ENCODE assay signal across 7 cellular contexts in genomic region chr4:76147454-76148141, GRCh38. TPM values are rescaled to one million over a fixed set of nuclear protein-coding genes. Genes with fewer than 3 reads are reported as not detected.
DNase-seq lines count a peak whose midpoint lies in the region; ATAC-seq, FAIRE-seq and TF ChIP-seq lines count a peak whose summit lies in the region.

No MANE protein-coding gene starts in this region.

- 1% methylated on average over 24 of the region's 31 CpGs for WGBS in K562 (ENCODE audit: insufficient coverage, low coverage, missing lambda C conversion rate)

- H3K4me3 ChIP-seq in GM12865 (ENCODE audit: low read depth, low read length) (peak overlapping the region; percentile 82), K562 (peak overlapping the region; percentile 95), iPS-15b (ENCODE audit: low read depth, low read length) (peak overlapping the region; percentile 97), skin epidermis (peak overlapping the region; percentile 80 to 97 (median 94))

- POLR2A ChIA-PET in T-cell (lab: Charles Lee) (interaction anchor here in 1 of 2 donors (0.6 to 0.8 kb wide), 2 partner anchors 65 to 157 kb away, joined by 3 read pairs; partner anchors contain the start of gene SCARB2), K562 (lab: Yijun Ruan, JAX) (interaction anchor here (0.7 to 1.5 kb wide), 7 partner anchors 9 to 320 kb away, joined by 3 to 8 read pairs (median 4); no protein-coding TSS in a partner anchor)

- H3K4me3 Mint-ChIP-seq in T-cell: peak overlapping the region; percentile 90 to 97 (median 95)

- H3K27ac ChIP-seq in K562 (ENCODE audit: extremely low read depth, low read depth, low read length) (peak overlapping the region; percentile 96), skin epidermis (peak overlapping the region; percentile 51 to 97 (median 93))

- intact Hi-C loops in K562 (cut with micrococcal nuclease): no loop called here

- TF ChIP-seq CTCF in GM12865 (IDR thresholded peaks at IDR 0.05; ENCODE audit: insufficient read depth, low read depth, low read length, missing control alignments) (no peak), K562 (IDR thresholded peaks at IDR 0.05 in 2 of 3, conservative IDR thresholded peaks at IDR 0.05 in 1 of 3; ENCODE audit: insufficient read depth in 2 of 3, low read depth in 1 of 3, low read length in 3 of 3) (no peak)

- H3K27me3 Mint-ChIP-seq in T-cell: no peaks in the 10 kb centered on the region

- peaks cover 69% of the 10 kb centered on the region for H3K79me2 ChIP-seq in K562 (ENCODE audit: control insufficient read depth, insufficient read depth, low read length)

- H3K36me3 ChIP-seq in K562 (ENCODE audit: control insufficient read depth, insufficient read depth, low read length): peaks cover 43% of the 10 kb centered on the region; the same call in 2 of the 3 replicates
- no peaks in the 10 kb centered on the region for H3K36me3 ChIP-seq in iPS-15b (ENCODE audit: control insufficient read depth, insufficient read depth, low read length)

- peak overlapping the region; percentile 68 for H2AFZ ChIP-seq in K562 (ENCODE audit: low read depth, low read length)

- no peaks in the 10 kb centered on the region for H3K9me1 ChIP-seq in K562 (ENCODE audit: control insufficient read depth, insufficient read depth, low read length)

- no peaks in the 10 kb centered on the region for H3K9me3 Mint-ChIP-seq in T-cell

- CTCF ChIA-PET in T-cell (lab: Charles Lee) (interaction anchor here (0.7 to 1.3 kb wide), 5 partner anchors 32 to 423 kb away, joined by 3 to 5 read pairs (median 3); partner anchors contain the start of genes SDAD1 (in 1 of the 2) and USO1 (in 1 of the 2)), K562 (lab: Yijun Ruan, JAX; ENCODE audit: low intra/inter-chr PET ratio) (interaction anchor here (0.7 kb wide), 1 partner anchor 232 kb away, joined by 3 read pairs; no protein-coding TSS in a partner anchor)

- peaks cover 6% of the 10 kb centered on the region; the same call in 1 of the 2 replicates for H4K20me1 ChIP-seq in K562 (replicated peaks; ENCODE audit: control insufficient read depth, insufficient read depth, low read length)

- H3K4me2 ChIP-seq in K562 (ENCODE audit: insufficient read depth, low read length): peak overlapping the region; percentile 99

- DNase-seq in GM12865 (ENCODE audit: low read depth) (peak; percentile 73), NCI-H1092 (lab: John Stamatoyannopoulos, UW) (peak; percentile 68), T-cell (peak in 19 of 34 experiments; percentile 0 to 16 (median 5)), K562 (ENCODE audit: extremely low read depth in 1 of 4, low spot score in 3 of 4) (peak; percentile 83 to 96 (median 88))

- no TSS peak for BruUV-seq in K562 (replicated peaks; lab: Mats Ljungman, UMichigan)

- peak overlapping the region; percentile 93 to 98 for H3K27ac Mint-ChIP-seq in T-cell

- TF ChIP-seq POLR2A in K562 (conservative IDR thresholded peaks at IDR 0.05): no peak

- H3K9me3 ChIP-seq in K562 (replicated peaks; ENCODE audit: control insufficient read depth, insufficient read depth, low read depth, low read length): no peaks in the 10 kb centered on the region
- H3K9me3 ChIP-seq in iPS-15b (ENCODE audit: control insufficient read depth, insufficient read depth, low read length): no peaks in the 10 kb centered on the region

- TF ChIP-seq EP300 in K562 (IDR thresholded peaks at IDR 0.05; ENCODE audit: low read length): no peak; the same call in 1 of the 2 replicates

- peaks cover 46 to 56% (median 50%) of the 10 kb centered on the region in 3 donors for H3K4me1 Mint-ChIP-seq in T-cell

- peak; percentile 88 for FAIRE-seq in K562 (lab: Jason Lieb, UNC)

- no peaks in the 10 kb centered on the region for H3K27me3 ChIP-seq in K562 (ENCODE audit: control insufficient read depth in 2 of 2, insufficient read depth in 2 of 2, low read length in 2 of 2)
- no peaks in the 10 kb centered on the region for H3K27me3 ChIP-seq in iPS-15b (ENCODE audit: control insufficient read depth, insufficient read depth, low read length)

- H3K36me3 Mint-ChIP-seq in T-cell: peaks cover 9% of the 10 kb centered on the region

- ATAC-seq in HG02623 (IDR thresholded peaks at IDR 0.05; ENCODE audit: unreplicated experiment): peak; percentile 22
- peak in 3 of 4 experiments; percentile 25 to 29 (median 28) for ATAC-seq in T-cell (replicated peaks in 1 of 4)
- peak; percentile 98 for ATAC-seq in K562

- in situ Hi-C loops in K562 (cut with MboI): no loop called here

- H3K9ac ChIP-seq in K562 (ENCODE audit: insufficient read depth in 1 of 2, low read depth in 2 of 2, low read length in 2 of 2): peak overlapping the region; percentile 94 to 99
- peak overlapping the region; percentile 95 for H3K9ac ChIP-seq in iPS-15b (ENCODE audit: low read depth, low read length)

- H3K4me1 ChIP-seq in K562 (replicated peaks in 1 of 2; ENCODE audit: control insufficient read depth in 2 of 2, insufficient read depth in 2 of 2, low read length in 2 of 2) (peaks cover 4% of the 10 kb centered on the region in 2 experiments; a peak in 1 of 5 replicates), iPS-15b (ENCODE audit: control insufficient read depth, insufficient read depth, low read length) (peaks cover 5% of the 10 kb centered on the region)

- no peak for TF ChIP-seq RAD21 in K562 (CRISPR knock-in tag; conservative IDR thresholded peaks at IDR 0.05 in 1 of 2, IDR thresholded peaks at IDR 0.05 in 1 of 2)

TF ChIP-seq in K562, 482 proteins besides CTCF, POLR2A, EP300 and RAD21 (continues in another document):
- peak; percentile 32 for TF ChIP-seq DACH1 (IDR thresholded peaks at IDR 0.05; ENCODE audit: partially characterized antibody)
- TF ChIP-seq HNRNPK (IDR thresholded peaks at IDR 0.05; ENCODE audit: low read depth, low read length, poor library complexity, severe bottlenecking): no peak
- TF ChIP-seq FOXM1 (IDR thresholded peaks at IDR 0.05; ENCODE audit: low read depth): peak; percentile 48; the same call in 1 of the 2 replicates
- no peak for TF ChIP-seq FOXM1 (CRISPR knock-in tag; IDR thresholded peaks at IDR 0.05; ENCODE audit: low read depth)
- peak in 1 of 2 experiments; percentile 55; a peak in 1 of 4 replicates for TF ChIP-seq HDAC1 (IDR thresholded peaks at IDR 0.05)
- TF ChIP-seq FOXK2 (conservative IDR thresholded peaks at IDR 0.05 in 1 of 2, IDR thresholded peaks at IDR 0.05 in 1 of 2; ENCODE audit: low read depth in 2 of 2): peak in 1 of 2 experiments; percentile 25; a peak in 1 of 4 replicates
- peak; percentile 39; the same call in 1 of the 2 replicates for TF ChIP-seq MXI1 (IDR thresholded peaks at IDR 0.05; ENCODE audit: low read depth, low read length)
- no peak for TF ChIP-seq DMBX1 (CRISPR knock-in tag; IDR thresholded peaks at IDR 0.05; ENCODE audit: borderline replicate concordance)
- no peak for TF ChIP-seq E2F5 (CRISPR knock-in tag; IDR thresholded peaks at IDR 0.05)
- TF ChIP-seq HNRNPLL (IDR thresholded peaks at IDR 0.05; ENCODE audit: low read depth, low read length, poor library complexity, severe bottlenecking): peak; percentile 20
- TF ChIP-seq, protein P1, sequence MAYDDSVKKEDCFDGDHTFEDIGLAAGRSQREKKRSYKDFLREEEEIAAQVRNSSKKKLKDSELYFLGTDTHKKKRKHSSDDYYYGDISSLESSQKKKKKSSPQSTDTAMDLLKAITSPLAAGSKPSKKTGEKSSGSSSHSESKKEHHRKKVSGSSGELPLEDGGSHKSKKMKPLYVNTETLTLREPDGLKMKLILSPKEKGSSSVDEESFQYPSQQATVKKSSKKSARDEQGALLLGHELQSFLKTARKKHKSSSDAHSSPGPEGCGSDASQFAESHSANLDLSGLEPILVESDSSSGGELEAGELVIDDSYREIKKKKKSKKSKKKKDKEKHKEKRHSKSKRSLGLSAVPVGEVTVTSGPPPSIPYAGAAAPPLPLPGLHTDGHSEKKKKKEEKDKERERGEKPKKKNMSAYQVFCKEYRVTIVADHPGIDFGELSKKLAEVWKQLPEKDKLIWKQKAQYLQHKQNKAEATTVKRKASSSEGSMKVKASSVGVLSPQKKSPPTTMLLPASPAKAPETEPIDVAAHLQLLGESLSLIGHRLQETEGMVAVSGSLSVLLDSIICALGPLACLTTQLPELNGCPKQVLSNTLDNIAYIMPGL (CRISPR knock-in tag; IDR thresholded peaks at IDR 0.05): 0 out of 2 replicates have a peak, but pooled peaks have one; percentile 13
- TF ChIP-seq NCOR1 (IDR thresholded peaks at IDR 0.05): peak; percentile 28; the same call in 1 of the 2 replicates
- no peak for TF ChIP-seq HDAC8 (tag; IDR thresholded peaks at IDR 0.05)

RNA-seq across cellular contexts. Expression of gene NUP54, which starts 0.6 kb away (rescaled TPM):
- total RNA-seq in T-cell: 10 to 100 TPM; 39.5 to 88.9 (median 48.3) TPM
- 34.2 and 138 TPM in 2 replicates for total RNA-seq in K562 (2011; cell fraction: chromatin; rRNA removed; ENCODE audit: low replicate concordance)
- total RNA-seq in K562 (2011; cell fraction: nucleolus; rRNA removed): 17.2 and 22.5 TPM in 2 replicates
- total RNA-seq in K562 (2011; cell fraction: nucleoplasm; rRNA removed): 41.9 and 59.5 TPM in 2 replicates
- 42.5 and 58.8 TPM in 2 replicates for total RNA-seq in K562 (2014; rRNA removed)
- total RNA-seq in K562 (2014; rRNA removed; fragmentation: Illumina TruSeq; extraction: Trizol): 94.6 and 113 TPM in 2 replicates
- total RNA-seq in K562 (2015; rRNA removed; fragmentation: Illumina TruSeq; extraction: Trizol): 81.2 and 83.4 TPM in 2 replicates
- 67.7 and 70.2 TPM in 2 replicates for total RNA-seq in K562 (2021)
- 89.3 and 115 TPM in 2 replicates for polyA plus RNA-seq in K562 (2011; rRNA removed)
- 22.1 and 40.7 TPM in 2 replicates for polyA plus RNA-seq in K562 (2011; cell fraction: cytosol; rRNA removed)
- 42.9 and 80.8 TPM in 2 replicates for polyA plus RNA-seq in K562 (2011; cell fraction: nucleus; rRNA removed)
- 42.6 and 50.8 TPM in 2 replicates for polyA plus RNA-seq in K562 (2012)
- 65.0 and 70.5 TPM in 2 replicates for polyA plus RNA-seq in K562 (2014; fragmentation: Illumina TruSeq; extraction: Trizol)
- 10 to 100 TPM; 29.6 to 43.1 TPM for polyA plus RNA-seq in K562 (2014; fragmentation: Nextera tagmentation; extraction: Ambion mirVana)
- 55.1 and 57.5 TPM in 2 replicates for polyA plus RNA-seq in K562 (2014; rRNA removed)
- 215 and 219 TPM in 2 replicates for polyA minus RNA-seq in K562 (2011; rRNA and poly(A)+ RNA removed)
- 58.7 and 70.0 TPM in 2 replicates for polyA minus RNA-seq in K562 (2011; cell fraction: cytosol; rRNA and poly(A)+ RNA removed)
- polyA minus RNA-seq in K562 (2011; cell fraction: nucleus; rRNA and poly(A)+ RNA removed): 25.0 and 62.5 TPM in 2 replicates

Comparison
In these comparisons a context has a peak if more than half of its experiments do, and no peak if none do; other contexts are left out.
1. Peak in every context shown above with its lines: DNase-seq, ATAC-seq, H3K4me3 ChIP-seq and H3K27ac ChIP-seq.
2. DNase-seq: peak in every context shown above with its lines; median percentile 88 in K562; 73 in GM12865; 68 in NCI-H1092; 5 in T-cell.
3. ATAC-seq: peak in every context shown above with its lines; median percentile 98 in K562; 28 in T-cell; 22 in HG02623.